ENCODE assay signal across 8 cellular contexts in the genomic region with DNA sequence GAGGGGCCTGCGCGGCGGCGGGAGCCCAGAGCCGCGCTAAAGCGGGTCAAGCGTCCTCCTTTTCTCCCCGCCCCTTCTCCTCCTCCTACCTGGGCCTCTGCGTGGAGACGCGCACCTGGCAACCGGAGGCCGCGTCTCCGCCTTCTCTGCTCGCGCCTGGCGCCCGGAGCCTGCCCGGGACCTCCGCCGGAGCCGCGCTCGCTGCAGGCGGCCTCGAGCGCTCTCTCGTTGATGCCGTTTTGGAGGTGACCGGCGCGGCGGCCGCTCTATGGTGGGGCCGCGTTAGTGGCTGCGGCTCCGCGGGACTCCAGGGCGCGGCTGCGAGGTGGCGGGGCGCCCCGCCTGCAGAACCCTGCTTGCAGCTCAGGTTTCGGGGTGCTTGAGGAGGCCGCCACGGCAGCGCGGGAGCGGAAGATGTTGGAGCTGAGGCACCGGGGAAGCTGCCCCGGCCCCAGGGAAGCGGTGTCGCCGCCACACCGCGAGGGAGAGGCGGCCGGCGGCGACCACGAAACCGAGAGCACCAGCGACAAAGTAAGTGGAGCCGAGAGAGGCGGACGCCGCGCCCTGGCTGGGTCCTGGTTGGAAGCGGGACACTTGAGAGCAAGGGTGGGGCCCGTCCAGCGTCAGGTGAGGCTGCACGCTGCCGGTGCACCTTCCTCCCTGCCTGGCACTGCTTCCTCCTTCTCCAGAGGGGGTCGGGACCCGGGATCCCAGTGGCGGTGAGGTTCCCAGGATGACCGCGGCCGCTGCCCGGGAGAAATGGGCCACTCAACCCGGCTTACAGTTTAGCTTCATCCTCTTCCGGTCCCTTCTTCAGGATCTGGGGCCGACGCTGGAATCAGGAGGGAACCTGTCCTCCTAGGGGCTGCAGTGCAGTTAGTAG. TPM values are rescaled to one million over a fixed set of nuclear protein-coding genes. Genes with fewer than 3 reads are reported as not detected.
DNase-seq lines count a peak whose midpoint lies in the region; ATAC-seq and TF ChIP-seq lines count a peak whose summit lies in the region.

A gene (plus strand): TSS at position 140 of the 883 bp plus-strand sequence. CDS start 275 bp downstream, at position 415.

- ATAC-seq in GM21723 (IDR thresholded peaks at IDR 0.05; ENCODE audit: unreplicated experiment) (peak; percentile 56), natural killer cell (peak; percentile 28 to 57 (median 39))

- CTCF ChIA-PET in activated CD4-positive, alpha-beta T cell treated with anti-CD3 and anti-CD28 coated beads, Interleukin-2, amount 10 ng/mL, durations not matched to agents 7 days and 5 days (lab: Charles Lee), result interaction anchor here (0.8 to 1.8 kb wide), 3 partner anchors 11 to 19 kb away, joined by 3 to 7 read pairs (median 4); no protein-coding TSS in a partner anchor

- peaks cover 5 to 60% (median 5%) of the 10 kb centered on the region in 3 donors for H3K4me1 ChIP-seq in esophagus squamous epithelium

- no peaks in the 10 kb centered on the region for H3K9me3 ChIP-seq in esophagus squamous epithelium

- intact Hi-C loops in esophagus squamous epithelium (cut with DNase I) (no loop called here), natural killer cell (cut with micrococcal nuclease) (no loop called here)

- H3K27ac ChIP-seq in esophagus squamous epithelium, result peak within 1 kb of the TSS; percentile 90 to 98 (median 96)

- H3K27me3 ChIP-seq in esophagus squamous epithelium, result peaks cover 0 to 5% (median 0%) of the 10 kb centered on the region in 4 donors

- H3K4me3 ChIP-seq in Jurkat, Clone E6-1 (ENCODE audit: low read length), result peak within 1 kb of the TSS; percentile 44
- peak within 1 kb of the TSS; percentile 69 to 92 (median 79) for H3K4me3 ChIP-seq in esophagus squamous epithelium

- WGBS in esophagus squamous epithelium, 2 donors, result 0% methylated on average over 1 to 5 of the region's 88 CpGs

- H3K36me3 ChIP-seq in esophagus squamous epithelium, result peaks cover 0 to 3% (median 0%) of the 10 kb centered on the region in 3 donors

- TF ChIP-seq POLR2A in esophagus squamous epithelium (IDR thresholded peaks at IDR 0.05), result peak in 1 of 4 donors; percentile 29

- H3K36me3 Mint-ChIP-seq in activated CD4-positive, alpha-beta T cell treated with anti-CD3 and anti-CD28 coated beads, Interleukin-2, amount 10 ng/mL, durations not matched to agents 7 days and 5 days (ENCODE audit: low read depth), result no peaks in the 10 kb centered on the region
- H3K36me3 Mint-ChIP-seq in natural killer cell, result peaks cover 20% of the 10 kb centered on the region

- peak within 1 kb of the TSS; percentile 70 for H3K4me3 Mint-ChIP-seq in activated CD4-positive, alpha-beta T cell treated with anti-CD3 and anti-CD28 coated beads, Interleukin-2, amount 10 ng/mL, durations not matched to agents 7 days and 5 days
- H3K4me3 Mint-ChIP-seq in natural killer cell, result peak within 1 kb of the TSS; percentile 75

- peaks cover 44% of the 10 kb centered on the region for H3K27me3 Mint-ChIP-seq in activated CD4-positive, alpha-beta T cell treated with anti-CD3 and anti-CD28 coated beads, Interleukin-2, amount 10 ng/mL, durations not matched to agents 7 days and 5 days
- peaks cover 31 to 35% of the 10 kb centered on the region in 2 donors for H3K27me3 Mint-ChIP-seq in natural killer cell (ENCODE audit: low read depth in 2 of 2)

- POLR2A ChIA-PET in activated CD4-positive, alpha-beta T cell treated with anti-CD3 and anti-CD28 coated beads, Interleukin-2, amount 10 ng/mL, durations not matched to agents 7 days and 5 days (lab: Charles Lee), result no interaction called here

- no peak within 1 kb of the TSS for H3K27ac Mint-ChIP-seq in activated CD4-positive, alpha-beta T cell treated with anti-CD3 and anti-CD28 coated beads, Interleukin-2, amount 10 ng/mL, durations not matched to agents 7 days and 5 days
- H3K27ac Mint-ChIP-seq in natural killer cell, result no peak within 1 kb of the TSS

- no peak for TF ChIP-seq CTCF in esophagus squamous epithelium (IDR thresholded peaks at IDR 0.05)
- TF ChIP-seq CTCF in natural killer cell (IDR thresholded peaks at IDR 0.05), result no peak

- DNase-seq in DMS153 (lab: John Stamatoyannopoulos, UW), result peak; percentile 14
- DNase-seq in DMS153 treated with DMSO at 0.1 percent for 48 hours (lab: John Stamatoyannopoulos, UW; ENCODE audit: unreplicated experiment), result no peak
- DNase-seq in Jurkat, Clone E6-1 (ENCODE audit: low read depth, low spot score), result no peak
- DNase-seq in activated CD4-positive, alpha-beta T cell treated with anti-CD3 and anti-CD28 coated beads, Interleukin-2, amount 10 ng/mL, durations not matched to agents 7 days and 5 days, result peak; percentile 19
- DNase-seq in esophagus squamous epithelium (lab: John Stamatoyannopoulos, UW), result no peak
- no peak for DNase-seq in natural killer cell
- no peak for DNase-seq in hippocampal formation (lab: John Stamatoyannopoulos, UW)

- peaks cover 15% of the 10 kb centered on the region for H3K4me1 Mint-ChIP-seq in activated CD4-positive, alpha-beta T cell treated with anti-CD3 and anti-CD28 coated beads, Interleukin-2, amount 10 ng/mL, durations not matched to agents 7 days and 5 days
- peaks cover 18 to 26% of the 10 kb centered on the region in 2 donors for H3K4me1 Mint-ChIP-seq in natural killer cell

- no peaks in the 10 kb centered on the region for H3K9me3 Mint-ChIP-seq in activated CD4-positive, alpha-beta T cell treated with anti-CD3 and anti-CD28 coated beads, Interleukin-2, amount 10 ng/mL, durations not matched to agents 7 days and 5 days
- peaks cover 5 to 11% of the 10 kb centered on the region in 2 donors for H3K9me3 Mint-ChIP-seq in natural killer cell

RNA-seq across cellular contexts. Expression of the gene that starts here (rescaled TPM):
- polyA plus RNA-seq in Jurkat, Clone E6-1 (2012; ENCODE audit: insufficient read depth, insufficient read length), result 0.52 TPM
- under 1 TPM in 1 of 2 experiments, not detected in 1; 0.22 TPM for total RNA-seq in activated CD4-positive, alpha-beta T cell treated with anti-CD3 and anti-CD28 coated beads, Interleukin-2, amount 10 ng/mL, durations not matched to agents 7 days and 5 days
- total RNA-seq in esophagus squamous epithelium (10 to 100 TPM; 18.9 to 32.9 (median 26.9) TPM), natural killer cell (under 1 TPM in 1 of 3 donors, not detected in 2; 0.14 TPM)

Comparison
In these comparisons a context has a peak if more than half of its experiments do, and no peak if none do; other contexts are left out.
1. RNA of the gene that starts here (total RNA-seq): 18.9 to 32.9 TPM in esophagus squamous epithelium; 0.22 TPM in activated CD4-positive, alpha-beta T cell treated with anti-CD3 and anti-CD28 coated beads, Interleukin-2, amount 10 ng/mL, durations not matched to agents 7 days and 5 days and 0.14 TPM in natural killer cell; every median in the first group is over 10 times any median in the second.
2. Peak in DNase-seq in activated CD4-positive, alpha-beta T cell treated with anti-CD3 and anti-CD28 coated beads, Interleukin-2, amount 10 ng/mL, durations not matched to agents 7 days and 5 days; RNA of the gene not detected or under 1 TPM.
3. Peak in ATAC-seq in natural killer cell; RNA of the gene not detected or under 1 TPM.